Comparison of ENCODE assay signal across 13 cellular contexts in genomic region chr19:3386447-3387234, GRCh38. TPM values are rescaled to one million over a fixed set of nuclear protein-coding genes. Genes with fewer than 3 reads are reported as not detected.
DNase-seq lines count a peak whose midpoint lies in the region; ATAC-seq, FAIRE-seq and TF ChIP-seq lines count a peak whose summit lies in the region.
"Had no signal": no experiment of that assay in that cellular context is flagged by ENCODE, and none has a peak within 500 bp of the region (broad histone marks: within the 10 kb centered on the region; RNA-seq: fewer than 3 reads in every experiment).

No MANE protein-coding gene starts in this region.

- no peak overlapping the region for H3K4me3 ChIP-seq in right atrium auricular region
- H3K4me3 ChIP-seq in psoas muscle: no peak overlapping the region
- H3K4me3 ChIP-seq in vagina: peak overlapping the region in 1 of 2 donors; percentile 32
- H3K4me3 ChIP-seq: SK-N-MC had no signal

- ATAC-seq in psoas muscle: peak; percentile 12 to 44 (median 36)
- ATAC-seq: stimulated activated effector memory CD8-positive, alpha-beta T cell treated with anti-CD3 and anti-CD28 coated beads, Interleukin-12 subunit alpha, Interleukin-12 subunit beta, amount 100 ng/mL, for 72 hours had no signal

- peaks cover 6% of the 10 kb centered on the region for H3K27me3 Mint-ChIP-seq in brain

- H3K4me3 Mint-ChIP-seq in brain: no peak overlapping the region
- H3K4me3 Mint-ChIP-seq: stimulated activated effector memory CD8-positive, alpha-beta T cell treated with anti-CD3 and anti-CD28 coated beads, Interleukin-12 subunit alpha, Interleukin-12 subunit beta, amount 100 ng/mL, for 72 hours had no signal

- no peak for TF ChIP-seq POLR2A in vagina (IDR thresholded peaks at IDR 0.05)

- intact Hi-C loops in psoas muscle (cut with DNase I) (no loop called here), vagina (cut with DNase I) (no loop called here)

- FAIRE-seq in RCC 7860 (lab: Jason Lieb, UNC): no peak

- H3K36me3 Mint-ChIP-seq in brain: peaks cover 16% of the 10 kb centered on the region

- H3K4me1 Mint-ChIP-seq in brain: peaks cover 39% of the 10 kb centered on the region

- no peaks in the 10 kb centered on the region for H3K9me3 Mint-ChIP-seq in brain
- H3K9me3 Mint-ChIP-seq: stimulated activated effector memory CD8-positive, alpha-beta T cell treated with anti-CD3 and anti-CD28 coated beads, Interleukin-12 subunit alpha, Interleukin-12 subunit beta, amount 100 ng/mL, for 72 hours had no signal

- H3K27ac ChIP-seq in right atrium auricular region (peak overlapping the region; percentile 91 to 99), psoas muscle (peak overlapping the region; percentile 89), vagina (peak overlapping the region; percentile 97)
- H3K27ac ChIP-seq: KMS-11, SK-N-MC, WERI-Rb-1 had no signal

- H3K27ac Mint-ChIP-seq in brain: peak overlapping the region in 3 of 5 experiments; percentile 57 to 96 (median 86)
- H3K27ac Mint-ChIP-seq: stimulated activated effector memory CD8-positive, alpha-beta T cell treated with anti-CD3 and anti-CD28 coated beads, Interleukin-12 subunit alpha, Interleukin-12 subunit beta, amount 100 ng/mL, for 72 hours had no signal

- H3K36me3 ChIP-seq in right atrium auricular region (peaks cover 14% of the 10 kb centered on the region), psoas muscle (ENCODE audit: insufficient read depth in 1 of 2, low read depth in 1 of 2) (peaks cover 0 to 15% of the 10 kb centered on the region in 2 donors), vagina (peaks cover 0 to 10% of the 10 kb centered on the region in 2 donors)

- TF ChIP-seq CTCF in brain (conservative IDR thresholded peaks at IDR 0.05) (no peak), right atrium auricular region (IDR thresholded peaks at IDR 0.05) (no peak), psoas muscle (IDR thresholded peaks at IDR 0.05) (no peak), vagina (IDR thresholded peaks at IDR 0.05) (no peak)

- no peaks in the 10 kb centered on the region for H3K27me3 ChIP-seq in right atrium auricular region
- H3K27me3 ChIP-seq in psoas muscle (ENCODE audit: insufficient read depth in 3 of 3, low read length in 2 of 3): no peaks in the 10 kb centered on the region
- no peaks in the 10 kb centered on the region for H3K27me3 ChIP-seq in vagina

- DNase-seq in right atrium auricular region (ENCODE audit: low spot score) (no peak), psoas muscle (peak in 1 of 2 donors; percentile 68), vagina (ENCODE audit: extremely low spot score in 2 of 2) (no peak), RCC 7860 (ENCODE audit: low spot score) (no peak)
- no peak for DNase-seq in stimulated activated CD4-positive, alpha-beta T cell treated with anti-CD3 and anti-CD28 coated beads, Interleukin-12 subunit alpha, Interleukin-12 subunit beta, amount 100 ng/mL, for 4 hours
- no peak for DNase-seq in stimulated activated CD4-positive, alpha-beta T cell treated with anti-CD3 and anti-CD28 coated beads, Interleukin-4, amount 100 ng/mL, for 4 hours
- DNase-seq: NCI-H2029, NCI-H82, WERI-Rb-1 had no signal

- no peaks in the 10 kb centered on the region for H3K9me3 ChIP-seq in right atrium auricular region
- no peaks in the 10 kb centered on the region for H3K9me3 ChIP-seq in psoas muscle
- no peaks in the 10 kb centered on the region for H3K9me3 ChIP-seq in vagina

- WGBS in psoas muscle, 3 donors: 47 to 61% (median 50%) methylated on average over 22 to 25 of the region's 25 CpGs

- H3K4me1 ChIP-seq in right atrium auricular region (peaks cover 0 to 93% of the 10 kb centered on the region in 2 donors), psoas muscle (peaks cover 88% of the 10 kb centered on the region), vagina (peaks cover 90% of the 10 kb centered on the region)

RNA-seq across cellular contexts. Expression of gene NFIC, which starts 20.3 kb away (rescaled TPM):
- polyA plus RNA-seq in brain (ENCODE audit: insufficient read depth, low read depth, low replicate concordance) (79.3 TPM), psoas muscle (100 to 1,000 TPM in 2 of 3 donors, 10 to 100 TPM in 1; 100.0 to 270 (median 165) TPM)
- total RNA-seq in right atrium auricular region (100 to 1,000 TPM; 111 to 196 TPM), psoas muscle (100 to 1,000 TPM; 209 to 439 (median 325) TPM), vagina (142 TPM)
